ENCODE assay signal across 25 cellular contexts in the genomic region with DNA sequence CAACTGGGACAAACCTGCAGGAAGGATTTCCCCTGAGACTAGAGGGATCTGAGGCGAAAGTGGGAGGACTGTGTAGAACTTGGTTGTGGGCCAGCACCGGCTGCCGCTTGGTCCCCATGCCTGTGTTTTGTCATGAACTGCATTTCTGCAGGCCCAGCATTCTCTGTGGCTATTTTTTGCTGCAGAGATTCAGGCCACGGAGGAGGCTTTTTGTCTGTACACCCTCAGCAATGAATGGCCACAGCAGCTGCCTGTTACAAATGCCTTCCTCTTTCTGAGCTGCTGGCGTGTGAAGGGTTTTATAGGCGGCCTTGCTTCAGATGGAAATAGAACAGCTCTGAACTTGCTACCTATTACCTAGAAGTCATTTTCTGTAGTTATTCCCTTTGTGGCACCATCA.
DNase-seq lines count a peak whose midpoint lies in the region; ATAC-seq, FAIRE-seq and TF ChIP-seq lines count a peak whose summit lies in the region.
"Had no signal": no experiment of that assay in that cellular context is flagged by ENCODE, and none has a peak within 500 bp of the region (broad histone marks: within the 10 kb centered on the region; RNA-seq: fewer than 3 reads in every experiment).

No MANE protein-coding gene starts in this region.

- no peaks in the 10 kb centered on the region; a peak in 1 of 22 replicates for H4K20me1 ChIP-seq in BLaER1 treated with 17β-estradiol and CSF1 and Interleukin-3, amounts not matched to agents 10 nM and 100 nM

- no peaks in the 10 kb centered on the region for H3K27me3 Mint-ChIP-seq in nephron progenitor cell (ENCODE audit: low read depth, poor library complexity)
- no peaks in the 10 kb centered on the region for H3K27me3 Mint-ChIP-seq in activated CD4-positive, alpha-beta T cell treated with anti-CD3 and anti-CD28 coated beads for 36 hours

- H3K4me1 Mint-ChIP-seq in nephron progenitor cell = peaks cover 61% of the 10 kb centered on the region
- no peaks in the 10 kb centered on the region for H3K4me1 Mint-ChIP-seq in activated CD4-positive, alpha-beta T cell treated with anti-CD3 and anti-CD28 coated beads for 36 hours
- H3K4me1 Mint-ChIP-seq: CD8-positive, alpha-beta memory T cell had no signal

- H3K4me1 ChIP-seq in BLaER1 treated with 17β-estradiol and CSF1 and Interleukin-3, amounts not matched to agents 10 nM and 100 nM = peaks cover 9 to 41% (median 31%) of the 10 kb centered on the region in 10 experiments; a peak in 19 of 20 replicates

- no peak overlapping the region for H3K4me3 Mint-ChIP-seq in nephron progenitor cell
- no peak overlapping the region for H3K4me3 Mint-ChIP-seq in activated CD4-positive, alpha-beta T cell treated with anti-CD3 and anti-CD28 coated beads for 36 hours
- H3K4me3 Mint-ChIP-seq: CD8-positive, alpha-beta memory T cell; natural killer cell treated with Interleukin-12 subunit alpha and Interleukin-12 subunit beta and Interleukin-15 and Interleukin-18, amount 100 ng/mL, for 72 hours had no signal

- no peak overlapping the region for H3K9ac ChIP-seq in BLaER1 treated with 17β-estradiol and CSF1 and Interleukin-3, amounts not matched to agents 10 nM and 100 nM

- no peak overlapping the region for H3K27ac ChIP-seq in BLaER1 treated with 17β-estradiol and CSF1 and Interleukin-3, amounts not matched to agents 10 nM and 100 nM
- H3K27ac ChIP-seq: esophagus squamous epithelium, transverse colon had no signal

- POLR2A ChIA-PET in activated CD4-positive, alpha-beta T cell treated with anti-CD3 and anti-CD28 coated beads for 36 hours (lab: Charles Lee) = no interaction called here

- TF ChIP-seq CTCF in nephron progenitor cell (IDR thresholded peaks at IDR 0.05) = no peak

- H3K27me3 ChIP-seq in BLaER1 treated with 17β-estradiol and CSF1 and Interleukin-3, amounts not matched to agents 10 nM and 100 nM = no peaks in the 10 kb centered on the region
- H3K27me3 ChIP-seq: esophagus squamous epithelium, transverse colon had no signal

- peak overlapping the region; percentile 60 for H3K27ac Mint-ChIP-seq in nephron progenitor cell
- no peak overlapping the region for H3K27ac Mint-ChIP-seq in activated CD4-positive, alpha-beta T cell treated with anti-CD3 and anti-CD28 coated beads for 36 hours
- H3K27ac Mint-ChIP-seq: natural killer cell treated with Interleukin-12 subunit alpha and Interleukin-12 subunit beta and Interleukin-15 and Interleukin-18, amount 100 ng/mL, for 72 hours had no signal

- H3K4me2 ChIP-seq in BLaER1 treated with 17β-estradiol and CSF1 and Interleukin-3, amounts not matched to agents 10 nM and 100 nM = peak overlapping the region in 9 of 11 experiments; percentile 21 to 56 (median 36); a peak in 15 of 22 replicates

- no peak for ATAC-seq in GM18870 (IDR thresholded peaks at IDR 0.05; ENCODE audit: unreplicated experiment)
- ATAC-seq in activated CD4-positive, alpha-beta T cell treated with anti-CD3 and anti-CD28 coated beads for 36 hours = no peak
- ATAC-seq: natural killer cell treated with Interleukin-12 subunit alpha and Interleukin-12 subunit beta and Interleukin-15 and Interleukin-18, amount 100 ng/mL, for 72 hours; Panc1; SK-N-SH treated with all-trans-retinoic acid at 6 μM for 48 hours had no signal

- CTCF ChIA-PET in activated CD4-positive, alpha-beta T cell treated with anti-CD3 and anti-CD28 coated beads for 36 hours (lab: Charles Lee) = interaction anchor here (1.8 kb wide), 1 partner anchor 39 kb away, joined by 5 read pairs; no protein-coding TSS in a partner anchor

- H3K36me3 ChIP-seq in BLaER1 treated with 17β-estradiol and CSF1 and Interleukin-3, amounts not matched to agents 10 nM and 100 nM = no peaks in the 10 kb centered on the region
- H3K36me3 ChIP-seq: esophagus squamous epithelium, transverse colon had no signal

- no peaks in the 10 kb centered on the region for H3K36me3 Mint-ChIP-seq in nephron progenitor cell (ENCODE audit: low read depth)
- no peaks in the 10 kb centered on the region for H3K36me3 Mint-ChIP-seq in activated CD4-positive, alpha-beta T cell treated with anti-CD3 and anti-CD28 coated beads for 36 hours (ENCODE audit: low read depth)
- H3K36me3 Mint-ChIP-seq: CD8-positive, alpha-beta memory T cell; natural killer cell treated with Interleukin-12 subunit alpha and Interleukin-12 subunit beta and Interleukin-15 and Interleukin-18, amount 100 ng/mL, for 72 hours had no signal

- no peak overlapping the region for H3K4me3 ChIP-seq in BLaER1 treated with 17β-estradiol and CSF1 and Interleukin-3, amounts not matched to agents 10 nM and 100 nM
- H3K4me3 ChIP-seq: esophagus squamous epithelium, transverse colon had no signal

- no peak for FAIRE-seq in urothelium cell line (lab: Jason Lieb, UNC)

- H3K9me3 Mint-ChIP-seq in nephron progenitor cell = no peaks in the 10 kb centered on the region
- no peaks in the 10 kb centered on the region for H3K9me3 Mint-ChIP-seq in activated CD4-positive, alpha-beta T cell treated with anti-CD3 and anti-CD28 coated beads for 36 hours (ENCODE audit: low read depth)
- H3K9me3 Mint-ChIP-seq: CD8-positive, alpha-beta memory T cell; natural killer cell treated with Interleukin-12 subunit alpha and Interleukin-12 subunit beta and Interleukin-15 and Interleukin-18, amount 100 ng/mL, for 72 hours had no signal

- intact Hi-C loops in activated CD4-positive, alpha-beta T cell treated with anti-CD3 and anti-CD28 coated beads for 36 hours (cut with DNase I, micrococcal nuclease) = no loop called here

- DNase-seq in MV-4-11 (lab: John Stamatoyannopoulos, UW) (peak; percentile 24), cerebellar cortex (ENCODE audit: low spot score) (peak; percentile 5), nephron progenitor cell (no peak), NCI-H345 (lab: John Stamatoyannopoulos, UW) (no peak), urothelium cell line (ENCODE audit: low spot score) (no peak)
- no peak for DNase-seq in activated CD4-positive, alpha-beta T cell treated with anti-CD3 and anti-CD28 coated beads for 36 hours
- DNase-seq: activated CD4-positive, alpha-beta T cell treated with anti-CD3 and anti-CD28 coated beads for 4 hours; activated CD8-positive, alpha-beta memory T cell treated with anti-CD3 and anti-CD28 coated beads, Interleukin-2, amount 50 U/mL, for 4 hours; activated effector memory CD4-positive, alpha-beta T cell treated with anti-CD3 and anti-CD28 coated beads, Interleukin-2, amount 50 U/mL, for 16 hours; CD8-positive, alpha-beta memory T cell; DMS79 treated with DMSO at 0.1 percent for 48 hours; effector memory CD4-positive, alpha-beta T cell; esophagus squamous epithelium; HCEC 1CT; NCI-H1105; NCI-H2171 treated with DMSO at 0.1 percent for 48 hours; NCI-H774; retina; stimulated activated naive CD4-positive, alpha-beta T cell treated with Interleukin-2 at 50 U/mL for 16 hours; transverse colon had no signal

- H3K9me3 ChIP-seq in BLaER1 treated with 17β-estradiol and CSF1 and Interleukin-3, amounts not matched to agents 10 nM and 100 nM (replicated peaks in 1 of 11) = 0 out of 22 replicates have a peak, but pooled peaks cover 0 to 5% (median 0%) of the 10 kb centered on the region in 11 experiments
- H3K9me3 ChIP-seq: transverse colon had no signal

Comparison
In these comparisons a context has a peak if more than half of its experiments do, and no peak if none do; other contexts are left out.
1. DNase-seq: peak in MV-4-11 (single experiment) and cerebellar cortex (single experiment); none in nephron progenitor cell (single experiment), NCI-H345 (single experiment), urothelium cell line (single experiment) and activated CD4-positive, alpha-beta T cell treated with anti-CD3 and anti-CD28 coated beads for 36 hours (single experiment).